8 cellular contexts compared by ENCODE assay signal in genomic region chr11:7512525-7513209, GRCh38. TPM values are rescaled to one million over a fixed set of nuclear protein-coding genes. Genes with fewer than 3 reads are reported as not detected.
DNase-seq lines count a peak whose midpoint lies in the region; ATAC-seq and TF ChIP-seq lines count a peak whose summit lies in the region.

No MANE protein-coding gene starts in this region.

- H3K9me3 Mint-ChIP-seq in CD8-positive, alpha-beta T cell, result no peaks in the 10 kb centered on the region
- no peaks in the 10 kb centered on the region for H3K9me3 Mint-ChIP-seq in neural progenitor cell

- peak overlapping the region; percentile 96 for H2AFZ ChIP-seq in neural progenitor cell (replicated peaks)

- POLR2A ChIA-PET in CD8-positive, alpha-beta T cell (lab: Charles Lee), result interaction anchor here (1.0 to 2.6 kb wide), 4 partner anchors 9 to 25 kb away, joined by 3 to 9 read pairs (median 3); no protein-coding TSS in a partner anchor

- H3K36me3 Mint-ChIP-seq in CD8-positive, alpha-beta T cell, result peaks cover 3% of the 10 kb centered on the region
- no peaks in the 10 kb centered on the region for H3K36me3 Mint-ChIP-seq in neural progenitor cell

- no peaks in the 10 kb centered on the region for H3K27me3 Mint-ChIP-seq in CD8-positive, alpha-beta T cell (ENCODE audit: low read depth)
- peaks cover 8% of the 10 kb centered on the region for H3K27me3 Mint-ChIP-seq in neural progenitor cell (ENCODE audit: insufficient read depth, low read depth)

- H3K9me3 ChIP-seq in CD8-positive, alpha-beta T cell (ENCODE audit: low read length), result no peaks in the 10 kb centered on the region
- no peaks in the 10 kb centered on the region for H3K9me3 ChIP-seq in WERI-Rb-1 (ENCODE audit: severe bottlenecking)
- H3K9me3 ChIP-seq in neural progenitor cell (ENCODE audit: low read depth), result no peaks in the 10 kb centered on the region

- peak overlapping the region; percentile 93 for H3K4me3 ChIP-seq in CD8-positive, alpha-beta T cell (ENCODE audit: low read depth, low read length)
- peak overlapping the region; percentile 57 for H3K4me3 ChIP-seq in WERI-Rb-1 (ENCODE audit: low read depth, low read length)
- peak overlapping the region; percentile 77 for H3K4me3 ChIP-seq in fibroblast of villous mesenchyme (ENCODE audit: low read depth, low read length)
- H3K4me3 ChIP-seq in neural progenitor cell, result peak overlapping the region; percentile 73

- peaks cover 42% of the 10 kb centered on the region for H3K4me1 ChIP-seq in CD8-positive, alpha-beta T cell (ENCODE audit: insufficient read depth, low read length)
- H3K4me1 ChIP-seq in neural progenitor cell, result peaks cover 14% of the 10 kb centered on the region

- peak overlapping the region; percentile 96 for H3K4me3 Mint-ChIP-seq in CD8-positive, alpha-beta T cell
- peak overlapping the region; percentile 91 for H3K4me3 Mint-ChIP-seq in neural progenitor cell

- no peak for TF ChIP-seq CTCF in CD8-positive, alpha-beta T cell (IDR thresholded peaks at IDR 0.05)
- TF ChIP-seq CTCF in WERI-Rb-1 (IDR thresholded peaks at IDR 0.05; ENCODE audit: low read depth, low read length) (no peak), fibroblast of villous mesenchyme (IDR thresholded peaks at IDR 0.05; ENCODE audit: insufficient read depth, low read depth, low read length) (no peak), neural progenitor cell (IDR thresholded peaks at IDR 0.05) (no peak)

- H3K79me2 ChIP-seq in neural progenitor cell (ENCODE audit: low read depth), result no peaks in the 10 kb centered on the region

- H3K36me3 ChIP-seq in CD8-positive, alpha-beta T cell (ENCODE audit: insufficient read depth, low read length), result no peaks in the 10 kb centered on the region
- H3K36me3 ChIP-seq in WERI-Rb-1 (no peaks in the 10 kb centered on the region), neural progenitor cell (no peaks in the 10 kb centered on the region)

- no peaks in the 10 kb centered on the region for H4K20me1 ChIP-seq in neural progenitor cell (ENCODE audit: low read depth)

- H3F3A ChIP-seq in neural progenitor cell (ENCODE audit: low read depth), result peaks cover 11% of the 10 kb centered on the region

- H3K27me3 ChIP-seq in CD8-positive, alpha-beta T cell (ENCODE audit: insufficient read depth, low read length), result no peaks in the 10 kb centered on the region
- H3K27me3 ChIP-seq in WERI-Rb-1 (ENCODE audit: insufficient read depth, low read depth, severe bottlenecking), result peaks cover 34% of the 10 kb centered on the region
- peaks cover 22% of the 10 kb centered on the region for H3K27me3 ChIP-seq in neural progenitor cell

- H3K9ac ChIP-seq in neural progenitor cell, result no peak overlapping the region

- intact Hi-C loops in CD8-positive, alpha-beta T cell (cut with DNase I, micrococcal nuclease), result loop anchor here (1.0 to 10.0 kb wide), 16 partner anchors 15 to 1278 kb away; partner anchors contain the start of genes RPL27A (in 2 of the 2), TRIM66 (in 2 of the 2), APBB1 (in 1 of the 2) and CNGA4 (in 1 of the 2)

- peak; percentile 25 for ATAC-seq in CD8-positive, alpha-beta T cell
- ATAC-seq in GM19324 (IDR thresholded peaks at IDR 0.05; ENCODE audit: low FRiP score, unreplicated experiment), result peak; percentile 59
- peak; percentile 81 for ATAC-seq in HG03378 (IDR thresholded peaks at IDR 0.05; ENCODE audit: unreplicated experiment)

- peak overlapping the region; percentile 96 for H3K27ac Mint-ChIP-seq in CD8-positive, alpha-beta T cell
- no peak overlapping the region for H3K27ac Mint-ChIP-seq in neural progenitor cell

- H3K4me1 Mint-ChIP-seq in CD8-positive, alpha-beta T cell (ENCODE audit: low read depth), result peaks cover 57% of the 10 kb centered on the region
- H3K4me1 Mint-ChIP-seq in neural progenitor cell, result peaks cover 21% of the 10 kb centered on the region

- CTCF ChIA-PET in CD8-positive, alpha-beta T cell (lab: Charles Lee), result interaction anchor here (0.7 to 3.6 kb wide), 22 partner anchors 9 to 493 kb away, joined by 3 to 18 read pairs (median 4); no protein-coding TSS in a partner anchor

- peak overlapping the region; percentile 90 for H3K4me2 ChIP-seq in neural progenitor cell

- H3K27ac ChIP-seq in CD8-positive, alpha-beta T cell (ENCODE audit: low read depth, low read length), result peak overlapping the region; percentile 84
- H3K27ac ChIP-seq in WERI-Rb-1 (no peak overlapping the region), neural progenitor cell (no peak overlapping the region)

- peak in 6 of 7 experiments; percentile 5 to 67 (median 22) for DNase-seq in CD8-positive, alpha-beta T cell
- DNase-seq in WERI-Rb-1 (peak; percentile 30), fibroblast of villous mesenchyme (ENCODE audit: low read depth) (peak; percentile 54), neural progenitor cell (ENCODE audit: low spot score) (no peak)
- no peak for DNase-seq in activated effector memory CD4-positive, alpha-beta T cell treated with anti-CD3 and anti-CD28 coated beads, Interleukin-2, amount 50 U/mL, for 16 hours
- no peak for DNase-seq in stimulated activated CD4-positive, alpha-beta T cell treated with anti-CD3 and anti-CD28 coated beads, Interleukin-4, amount 100 ng/mL, for 4 hours

RNA-seq across cellular contexts. Expression of gene PPFIBP2, which starts 1.1 kb away (rescaled TPM):
- 10 to 100 TPM; 21.6 to 26.7 TPM for total RNA-seq in CD8-positive, alpha-beta T cell
- total RNA-seq in fibroblast of villous mesenchyme, result 9.7 and 20.3 TPM in 2 replicates
- 4.6 and 8.7 TPM in 2 replicates for total RNA-seq in neural progenitor cell (ENCODE audit: low replicate concordance)

RNA-seq across cellular contexts. Expression of gene OLFML1, which starts 27.4 kb away (rescaled TPM):
- not detected for total RNA-seq in CD8-positive, alpha-beta T cell
- total RNA-seq in fibroblast of villous mesenchyme (1.9 and 2.2 TPM in 2 replicates), neural progenitor cell (ENCODE audit: low replicate concordance) (not detected in 2 replicates)

Comparison
In these comparisons a context has a peak if more than half of its experiments do, and no peak if none do; other contexts are left out.
1. ATAC-seq: peak in every context shown above with its lines; median percentile 81 in HG03378; 59 in GM19324; 25 in CD8-positive, alpha-beta T cell.
2. DNase-seq: peak in CD8-positive, alpha-beta T cell (6 of 7), WERI-Rb-1 (single experiment) and fibroblast of villous mesenchyme (single experiment); none in neural progenitor cell (single experiment), activated effector memory CD4-positive, alpha-beta T cell treated with anti-CD3 and anti-CD28 coated beads, Interleukin-2, amount 50 U/mL, for 16 hours (single experiment) and stimulated activated CD4-positive, alpha-beta T cell treated with anti-CD3 and anti-CD28 coated beads, Interleukin-4, amount 100 ng/mL, for 4 hours (0 of 2).
3. Peak in every context shown above with its lines, with median percentiles within 50 percentile points of each other: H3K4me3 ChIP-seq.